In the genomic region with DNA sequence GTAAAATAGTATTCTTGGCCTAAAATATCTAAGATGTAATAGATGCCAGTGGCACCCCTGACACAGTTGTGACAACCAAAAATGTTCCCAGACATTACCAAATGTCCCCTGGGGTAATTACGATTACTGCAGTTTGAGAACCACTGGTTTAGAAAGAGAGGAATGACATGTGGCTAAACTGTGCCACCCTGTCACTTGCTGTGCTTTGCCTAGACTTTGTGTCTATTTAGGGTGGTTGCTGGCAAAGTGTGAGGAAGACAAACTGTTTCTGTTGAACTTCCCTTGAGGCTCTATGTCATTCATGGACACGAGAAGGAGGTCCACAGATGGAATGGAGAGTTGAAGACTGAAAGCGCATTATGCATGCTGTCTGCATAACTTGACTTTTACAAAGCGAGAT, we compare ENCODE assay signal across 20 cellular contexts.
"Had no signal": no experiment of that assay in that cellular context is flagged by ENCODE, and none has a peak within 500 bp of the region (broad histone marks: within the 10 kb centered on the region; RNA-seq: fewer than 3 reads in every experiment).

No MANE protein-coding gene starts in this region.

- H3K36me3 ChIP-seq: SJSA1 had no signal

- H3K27me3 ChIP-seq: SJSA1 had no signal

- ATAC-seq: K562 had no signal

- H3K27me3 Mint-ChIP-seq: IgD-negative memory B cell had no signal

- H3K9me3 ChIP-seq: SJSA1 had no signal

- H3K27ac Mint-ChIP-seq: IgD-negative memory B cell had no signal

- DNase-seq: Kasumi-1, MM.1S, NCI-H1092 treated with DMSO at 0.1 percent for 48 hours, NCI-H1436, NCI-H187 treated with DMSO at 0.1 percent for 48 hours, NCI-H2029 treated with DMSO at 0.1 percent for 48 hours, NCI-H2171 treated with DMSO at 0.1 percent for 48 hours, NCI-H345, NCI-H446 treated with DMSO at 0.1 percent for 48 hours, NCI-H510A treated with DMSO at 0.1 percent for 48 hours, NCI-H526 treated with DMSO at 0.1 percent for 48 hours, NCI-H748 treated with DMSO at 0.1 percent for 48 hours, RPMI8226, SHP77 treated with DMSO at 0.1 percent for 48 hours had no signal

- H3K36me3 Mint-ChIP-seq: IgD-negative memory B cell had no signal

- H3K4me3 Mint-ChIP-seq: IgD-negative memory B cell had no signal

- H3K4me1 Mint-ChIP-seq: IgD-negative memory B cell had no signal

- H3K4me3 ChIP-seq: K562, SJSA1, SK-N-MC had no signal

- H3K4me1 ChIP-seq: SJSA1 had no signal

- H3K27ac ChIP-seq: HL-60, KMS-11, SJSA1, SK-N-MC had no signal
